Comparison of ENCODE assay signal across 24 cellular contexts in genomic region chr20:37742121-37742520, GRCh38. TPM values are rescaled to one million over a fixed set of nuclear protein-coding genes. Genes with fewer than 3 reads are reported as not detected.
DNase-seq lines count a peak whose midpoint lies in the region; ATAC-seq, FAIRE-seq and TF ChIP-seq lines count a peak whose summit lies in the region.
"Had no signal": no experiment of that assay in that cellular context is flagged by ENCODE, and none has a peak within 500 bp of the region (broad histone marks: within the 10 kb centered on the region; RNA-seq: fewer than 3 reads in every experiment).

No MANE protein-coding gene starts in this region.

- no peaks in the 10 kb centered on the region for H4K20me1 ChIP-seq in HepG2 (ENCODE audit: insufficient read depth, low read length)

- FAIRE-seq in HepG2 (lab: Jason Lieb, UNC), result no peak
- FAIRE-seq in H54 (lab: Jason Lieb, UNC), result no peak
- FAIRE-seq: A204.1, D721Med, GM12878, H1 had no signal

- peaks cover 45% of the 10 kb centered on the region for H3K36me3 Mint-ChIP-seq in nephron (ENCODE audit: low read depth)

- no peak for TF ChIP-seq POLR2A in right lobe of liver (IDR thresholded peaks at IDR 0.05)
- TF ChIP-seq POLR2A in HepG2 (IDR thresholded peaks at IDR 0.05; ENCODE audit: insufficient read depth in 1 of 2, low read depth in 2 of 2, low read length in 2 of 2), result no peak
- TF ChIP-seq POLR2A in H54 (IDR thresholded peaks at IDR 0.05; ENCODE audit: low read depth, low read length), result no peak

- TF ChIP-seq EP300 in HepG2 (IDR thresholded peaks at IDR 0.05; ENCODE audit: low read depth in 2 of 2, low read length in 2 of 2), result no peak
- TF ChIP-seq EP300 in HepG2 (CRISPR knock-in tag; IDR thresholded peaks at IDR 0.05; ENCODE audit: borderline replicate concordance), result no peak

- DNase-seq in right lobe of liver, result no peak
- no peak for DNase-seq in HepG2 (ENCODE audit: low spot score)
- no peak for DNase-seq in psoas muscle
- DNase-seq in H54 (ENCODE audit: insufficient read length, low spot score), result no peak
- no peak for DNase-seq in NCI-H146 (lab: John Stamatoyannopoulos, UW)
- DNase-seq: CD4-positive, CD25-positive, alpha-beta regulatory T cell; CD8-positive, alpha-beta memory T cell; DMS 273 treated with DMSO at 0.1 percent for 48 hours; DMS79; EL; GDM1; GM23248; H9 had no signal

- in situ Hi-C loops in HepG2 (cut with HindIII; ENCODE audit: extremely low pct_ligation_motif_present, low pct_unique_long_range_greater_than_20kb), result no loop called here

- no peak overlapping the region for H3K4me2 ChIP-seq in HepG2 (ENCODE audit: low read depth, low read length)
- H3K4me2 ChIP-seq: BLaER1 had no signal

- no peak overlapping the region for H2AFZ ChIP-seq in HepG2 (ENCODE audit: low read length)
- H2AFZ ChIP-seq: GM23248 had no signal

- peaks cover 18% of the 10 kb centered on the region for H3K4me1 Mint-ChIP-seq in nephron

- peak overlapping the region in 2 of 3 donors; percentile 10 to 32 for H3K27ac ChIP-seq in right lobe of liver
- no peak overlapping the region for H3K27ac ChIP-seq in HepG2 (ENCODE audit: extremely low read length, insufficient read depth, low read length)
- peak overlapping the region; percentile 30 for H3K27ac ChIP-seq in psoas muscle
- H3K27ac ChIP-seq: 22Rv1, BLaER1, C4-2B, GM23248 had no signal

- H3K79me2 ChIP-seq in HepG2 (ENCODE audit: insufficient read depth, low read length), result no peaks in the 10 kb centered on the region

- intact Hi-C loops in right lobe of liver (cut with DNase I), result no loop called here
- intact Hi-C loops in HepG2 (cut with micrococcal nuclease; ENCODE audit: unreplicated experiment), result no loop called here
- intact Hi-C loops in psoas muscle (cut with DNase I), result loop anchor here in 1 of 2 donors (10.0 kb wide), 1 partner anchor 483 kb away; no protein-coding TSS in a partner anchor

- H3K9ac ChIP-seq in HepG2 (ENCODE audit: insufficient read depth, low read depth, low read length), result no peak overlapping the region
- H3K9ac ChIP-seq: BLaER1, GM23248 had no signal

- no peaks in the 10 kb centered on the region for H3K27me3 Mint-ChIP-seq in nephron (ENCODE audit: low read depth)
- H3K27me3 Mint-ChIP-seq: B cell; CD4-positive, CD25-positive, alpha-beta regulatory T cell; CD8-positive, alpha-beta memory T cell had no signal

- no peak overlapping the region for H3K4me3 Mint-ChIP-seq in nephron
- H3K4me3 Mint-ChIP-seq: B cell; CD4-positive, CD25-positive, alpha-beta regulatory T cell; CD8-positive, alpha-beta memory T cell; H9 had no signal

- H3K9me3 ChIP-seq in right lobe of liver (no peaks in the 10 kb centered on the region), HepG2 (ENCODE audit: low read length) (no peaks in the 10 kb centered on the region), psoas muscle (peaks cover 5% of the 10 kb centered on the region)

- no peaks in the 10 kb centered on the region for H3K9me3 Mint-ChIP-seq in nephron
- H3K9me3 Mint-ChIP-seq: CD4-positive, CD25-positive, alpha-beta regulatory T cell; CD8-positive, alpha-beta memory T cell; H9 had no signal

- 89% methylated on average over 2 of the region's 2 CpGs for WGBS in right lobe of liver (ENCODE audit: insufficient coverage, low coverage, low lambda C conversion rate, missing lambda C conversion rate)
- WGBS in HepG2 (ENCODE audit: low lambda C conversion rate), result 95% methylated on average over 2 of the region's 2 CpGs
- WGBS in psoas muscle, 3 donors, result 62 to 85% (median 66%) methylated on average over 2 of the region's 2 CpGs

- H3K27me3 ChIP-seq in right lobe of liver (no peaks in the 10 kb centered on the region), HepG2 (ENCODE audit: control insufficient read depth in 1 of 2, insufficient read depth in 2 of 2, low read length in 2 of 2) (no peaks in the 10 kb centered on the region), psoas muscle (ENCODE audit: insufficient read depth in 3 of 3, low read length in 2 of 3) (no peaks in the 10 kb centered on the region)
- H3K27me3 ChIP-seq: BLaER1 had no signal

- TF ChIP-seq RAD21 in HepG2 (CRISPR knock-in tag; IDR thresholded peaks at IDR 0.05), result no peak

- POLR2A ChIA-PET in HepG2 (lab: Yijun Ruan, JAX), result no interaction called here

- H3K4me1 ChIP-seq in right lobe of liver (peaks cover 0 to 16% (median 3%) of the 10 kb centered on the region in 4 donors), HepG2 (ENCODE audit: insufficient read depth, low read length) (peaks cover 15% of the 10 kb centered on the region), psoas muscle (peaks cover 21% of the 10 kb centered on the region)

- no TSS peak for BruUV-seq in HepG2 (replicated peaks; lab: Mats Ljungman, UMichigan)

- H3K27ac Mint-ChIP-seq in nephron, result peak overlapping the region in 2 of 3 experiments; percentile 84 to 88
- H3K27ac Mint-ChIP-seq: B cell had no signal

- H3K36me3 ChIP-seq in right lobe of liver (peaks cover 0 to 32% (median 4%) of the 10 kb centered on the region in 4 donors), HepG2 (replicated peaks in 1 of 2; ENCODE audit: control insufficient read depth in 1 of 2, insufficient read depth in 2 of 2, low read length in 2 of 2) (peaks cover 10 to 34% of the 10 kb centered on the region in 2 experiments), psoas muscle (ENCODE audit: insufficient read depth in 1 of 2, low read depth in 1 of 2) (peaks cover 14 to 27% of the 10 kb centered on the region in 2 donors)

- CTCF ChIA-PET in HepG2 (lab: Yijun Ruan, JAX; ENCODE audit: low intra/inter-chr PET ratio, low total read pairs), result no interaction called here

- no peak for ATAC-seq in right lobe of liver
- no peak for ATAC-seq in HepG2
- ATAC-seq in psoas muscle, result no peak
- ATAC-seq in HG02571 (IDR thresholded peaks at IDR 0.05; ENCODE audit: unreplicated experiment), result no peak
- ATAC-seq: GM12878, HCT116 had no signal

- H3K4me3 ChIP-seq in right lobe of liver (no peak overlapping the region), HepG2 (replicated peaks in 1 of 3; ENCODE audit: insufficient read depth in 1 of 3, low read depth in 2 of 3, low read length in 3 of 3) (no peak overlapping the region), psoas muscle (no peak overlapping the region)
- H3K4me3 ChIP-seq: BLaER1, GM12878, GM23248 had no signal

- TF ChIP-seq CTCF in right lobe of liver (IDR thresholded peaks at IDR 0.05), result no peak
- no peak for TF ChIP-seq CTCF in HepG2 (CRISPR knock-in tag; IDR thresholded peaks at IDR 0.05)
- no peak for TF ChIP-seq CTCF in nephron (IDR thresholded peaks at IDR 0.05; ENCODE audit: unreplicated experiment in 3 of 3)
- TF ChIP-seq CTCF in psoas muscle (IDR thresholded peaks at IDR 0.05), result no peak

TF ChIP-seq in HepG2, 621 proteins besides CTCF, POLR2A, EP300 and RAD21:
- no peak for TF ChIP-seq GLMP (CRISPR knock-in tag; IDR thresholded peaks at IDR 0.05; ENCODE audit: borderline replicate concordance)
- TF ChIP-seq, protein P1, sequence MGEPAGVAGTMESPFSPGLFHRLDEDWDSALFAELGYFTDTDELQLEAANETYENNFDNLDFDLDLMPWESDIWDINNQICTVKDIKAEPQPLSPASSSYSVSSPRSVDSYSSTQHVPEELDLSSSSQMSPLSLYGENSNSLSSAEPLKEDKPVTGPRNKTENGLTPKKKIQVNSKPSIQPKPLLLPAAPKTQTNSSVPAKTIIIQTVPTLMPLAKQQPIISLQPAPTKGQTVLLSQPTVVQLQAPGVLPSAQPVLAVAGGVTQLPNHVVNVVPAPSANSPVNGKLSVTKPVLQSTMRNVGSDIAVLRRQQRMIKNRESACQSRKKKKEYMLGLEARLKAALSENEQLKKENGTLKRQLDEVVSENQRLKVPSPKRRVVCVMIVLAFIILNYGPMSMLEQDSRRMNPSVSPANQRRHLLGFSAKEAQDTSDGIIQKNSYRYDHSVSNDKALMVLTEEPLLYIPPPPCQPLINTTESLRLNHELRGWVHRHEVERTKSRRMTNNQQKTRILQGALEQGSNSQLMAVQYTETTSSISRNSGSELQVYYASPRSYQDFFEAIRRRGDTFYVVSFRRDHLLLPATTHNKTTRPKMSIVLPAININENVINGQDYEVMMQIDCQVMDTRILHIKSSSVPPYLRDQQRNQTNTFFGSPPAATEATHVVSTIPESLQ (CRISPR knock-in tag; conservative IDR thresholded peaks at IDR 0.05), result no peak
- no peak for TF ChIP-seq ASH2L (IDR thresholded peaks at IDR 0.05; ENCODE audit: insufficient read length, low read depth, low read length)
- TF ChIP-seq ZNF619 (CRISPR knock-in tag; IDR thresholded peaks at IDR 0.05), result no peak

RNA-seq across cellular contexts. Expression of gene CTNNBL1, which starts 48.3 kb away (rescaled TPM):
- total RNA-seq in right lobe of liver (10 to 100 TPM; 16.3 to 41.8 (median 28.8) TPM), HepG2 (2016; rRNA removed; fragmentation: Illumina TruSeq; extraction: Trizol) (94.6 and 136 TPM in 2 replicates), psoas muscle (10 to 100 TPM; 26.7 to 44.0 (median 33.5) TPM)
- total RNA-seq in HepG2 (2016; cell fraction: cytosol; rRNA removed; fragmentation: Illumina TruSeq; extraction: Trizol; ENCODE audit: low read depth), result 43.5 and 49.5 TPM in 2 replicates
- 97.0 and 143 TPM in 2 replicates for total RNA-seq in HepG2 (2016; cell fraction: insoluble cytoplasmic fraction; rRNA removed; fragmentation: Illumina TruSeq; extraction: Trizol)
- total RNA-seq in HepG2 (2016; cell fraction: membrane; rRNA removed; fragmentation: Illumina TruSeq; extraction: Trizol), result 53.6 and 54.9 TPM in 2 replicates
- total RNA-seq in HepG2 (2016; cell fraction: nucleus; rRNA removed; fragmentation: Illumina TruSeq; extraction: Trizol), result 47.8 and 48.8 TPM in 2 replicates
- polyA plus RNA-seq in HepG2 (2011; rRNA removed) (47.0 and 49.3 TPM in 2 replicates), psoas muscle (10 to 100 TPM; 36.6 to 42.6 (median 39.7) TPM)
- polyA plus RNA-seq in HepG2 (2011; cell fraction: cytosol; rRNA removed), result 37.8 and 38.1 TPM in 2 replicates
- 17.2 and 18.0 TPM in 2 replicates for polyA plus RNA-seq in HepG2 (2011; cell fraction: nucleus; rRNA removed)
- polyA plus RNA-seq in HepG2 (2012), result 83.2 and 94.2 TPM in 2 replicates
- 53.4 and 54.1 TPM in 2 replicates for polyA plus RNA-seq in HepG2 (2016; cell fraction: cytosol; fragmentation: Illumina TruSeq; extraction: Trizol; ENCODE audit: low read depth)
- polyA plus RNA-seq in HepG2 (2016; cell fraction: insoluble cytoplasmic fraction; fragmentation: Illumina TruSeq; extraction: Trizol; ENCODE audit: low read depth), result 156 and 162 TPM in 2 replicates
- 50.8 and 57.2 TPM in 2 replicates for polyA plus RNA-seq in HepG2 (2016; cell fraction: membrane; fragmentation: Illumina TruSeq; extraction: Trizol; ENCODE audit: low read depth)
- 68.0 and 75.7 TPM in 2 replicates for polyA plus RNA-seq in HepG2 (2016; cell fraction: nucleus; fragmentation: Illumina TruSeq; extraction: Trizol; ENCODE audit: insufficient read depth, low read depth)
- 33.6 and 37.6 TPM in 2 replicates for polyA minus RNA-seq in HepG2 (2011; rRNA and poly(A)+ RNA removed; ENCODE audit: low replicate concordance)
- 27.5 and 33.1 TPM in 2 replicates for polyA minus RNA-seq in HepG2 (2011; cell fraction: cytosol; rRNA and poly(A)+ RNA removed)
- polyA minus RNA-seq in HepG2 (2011; cell fraction: nucleus; rRNA and poly(A)+ RNA removed), result 33.5 and 36.7 TPM in 2 replicates
